Comparison of ENCODE assay signal across 16 cellular contexts in genomic region chr14:105891631-105892452, GRCh38.
DNase-seq lines count a peak whose midpoint lies in the region; ATAC-seq and TF ChIP-seq lines count a peak whose summit lies in the region.
"Had no signal": no experiment of that assay in that cellular context is flagged by ENCODE, and none has a peak within 500 bp of the region (broad histone marks: within the 10 kb centered on the region; RNA-seq: fewer than 3 reads in every experiment).

No MANE protein-coding gene starts in this region.

- no peaks in the 10 kb centered on the region for H3K36me3 Mint-ChIP-seq in IgD-negative memory B cell
- no peaks in the 10 kb centered on the region for H3K36me3 Mint-ChIP-seq in activated CD4-positive, alpha-beta memory T cell treated with anti-CD3 and anti-CD28 coated beads for 36 hours
- H3K36me3 Mint-ChIP-seq: brain had no signal

- intact Hi-C loops in left cardiac atrium (cut with DNase I) = no loop called here
- intact Hi-C loops in posterior vena cava (cut with DNase I) = no loop called here
- intact Hi-C loops in activated CD4-positive, alpha-beta memory T cell treated with anti-CD3 and anti-CD28 coated beads for 36 hours (cut with micrococcal nuclease) = no loop called here

- H3K27ac Mint-ChIP-seq in IgD-negative memory B cell = no peak overlapping the region
- no peak overlapping the region for H3K27ac Mint-ChIP-seq in activated CD4-positive, alpha-beta memory T cell treated with anti-CD3 and anti-CD28 coated beads for 36 hours
- H3K27ac Mint-ChIP-seq: brain; nephron; T-helper 2 cell treated with Interferon-gamma antibody and Interleukin-4, amounts not matched to agents 5 μg/mL and 100 μg/mL, for 36 hours had no signal

- peaks cover 0 to 2% (median 0%) of the 10 kb centered on the region in 3 donors for H3K4me1 Mint-ChIP-seq in IgD-negative memory B cell
- H3K4me1 Mint-ChIP-seq in activated CD4-positive, alpha-beta memory T cell treated with anti-CD3 and anti-CD28 coated beads for 36 hours (ENCODE audit: low read depth) = peaks cover 4% of the 10 kb centered on the region
- H3K4me1 Mint-ChIP-seq: brain, nephron had no signal

- no peaks in the 10 kb centered on the region for H3K27me3 Mint-ChIP-seq in IgD-negative memory B cell
- peaks cover 2% of the 10 kb centered on the region for H3K27me3 Mint-ChIP-seq in activated CD4-positive, alpha-beta memory T cell treated with anti-CD3 and anti-CD28 coated beads for 36 hours

- H3K4me3 Mint-ChIP-seq in IgD-negative memory B cell = peak overlapping the region; percentile 17 to 82 (median 64)
- no peak overlapping the region for H3K4me3 Mint-ChIP-seq in activated CD4-positive, alpha-beta memory T cell treated with anti-CD3 and anti-CD28 coated beads for 36 hours
- H3K4me3 Mint-ChIP-seq: brain; nephron; T-helper 2 cell treated with Interferon-gamma antibody and Interleukin-4, amounts not matched to agents 5 μg/mL and 100 μg/mL, for 36 hours had no signal

- ATAC-seq in left cardiac atrium = no peak
- ATAC-seq in HG02610 (IDR thresholded peaks at IDR 0.05; ENCODE audit: unreplicated experiment) = no peak
- ATAC-seq: left colon had no signal

- no peak for TF ChIP-seq CTCF in GM10248 (IDR thresholded peaks at IDR 0.05; ENCODE audit: control extremely low read depth, extremely low read depth, low read depth, missing control alignments)

- POLR2A ChIA-PET in GM10248 (lab: Yijun Ruan, JAX) = no interaction called here
- POLR2A ChIA-PET in activated CD4-positive, alpha-beta memory T cell treated with anti-CD3 and anti-CD28 coated beads for 36 hours (lab: Charles Lee) = no interaction called here

- H3K9me3 Mint-ChIP-seq in IgD-negative memory B cell = no peaks in the 10 kb centered on the region
- peaks cover 3% of the 10 kb centered on the region for H3K9me3 Mint-ChIP-seq in activated CD4-positive, alpha-beta memory T cell treated with anti-CD3 and anti-CD28 coated beads for 36 hours
- H3K9me3 Mint-ChIP-seq: T-helper 2 cell treated with Interferon-gamma antibody and Interleukin-4, amounts not matched to agents 5 μg/mL and 100 μg/mL, for 36 hours had no signal

- DNase-seq in GM10248 (ENCODE audit: extremely low spot score) = peak; percentile 0
- peak; percentile 7 for DNase-seq in left cardiac atrium
- peak; percentile 73 for DNase-seq in posterior vena cava (ENCODE audit: low spot score)
- no peak for DNase-seq in Ammon's horn (ENCODE audit: low spot score)
- no peak for DNase-seq in GM19240 (ENCODE audit: insufficient read length, low spot score)
- no peak for DNase-seq in activated CD4-positive, alpha-beta memory T cell treated with anti-CD3 and anti-CD28 coated beads for 36 hours
- DNase-seq: DND-41; NCI-H2107; RPMI8226; stimulated activated naive CD4-positive, alpha-beta T cell treated with Interleukin-2 at 50 U/mL for 16 hours had no signal

- CTCF ChIA-PET in GM10248 (lab: Yijun Ruan, JAX) = no interaction called here
- CTCF ChIA-PET in activated CD4-positive, alpha-beta memory T cell treated with anti-CD3 and anti-CD28 coated beads for 36 hours (lab: Charles Lee) = no interaction called here

Comparison
In these comparisons a context has a peak if more than half of its experiments do, and no peak if none do; other contexts are left out.
1. DNase-seq: peak in GM10248 (single experiment), left cardiac atrium (single experiment) and posterior vena cava (single experiment); none in Ammon's horn (single experiment), GM19240 (single experiment) and activated CD4-positive, alpha-beta memory T cell treated with anti-CD3 and anti-CD28 coated beads for 36 hours (single experiment).